Comparison of ENCODE assay signal across 29 cellular contexts in genomic region chr2:125638345-125638744, GRCh38.
"Had no signal": no experiment of that assay in that cellular context is flagged by ENCODE, and none has a peak within 500 bp of the region (broad histone marks: within the 10 kb centered on the region; RNA-seq: fewer than 3 reads in every experiment).

No MANE protein-coding gene starts in this region.

- ATAC-seq: effector memory CD8-positive, alpha-beta T cell; esophagus mucosa; foreskin keratinocyte; gastrocnemius medialis; gastroesophageal sphincter; heart left ventricle; heart right ventricle had no signal

- H3K27me3 Mint-ChIP-seq: dendritic cell treated with granulocyte-macrophage colony-stimulating factor and Interleukin-4, amounts not matched to agents 40 ng/mL and 50 ng/mL, for 4 days; effector memory CD8-positive, alpha-beta T cell had no signal

- FAIRE-seq: colon, endometrium, endothelial cell of umbilical vein, frontal cortex had no signal

- H3K36me3 ChIP-seq: colonic mucosa, esophagus muscularis mucosa, esophagus squamous epithelium, gastrocnemius medialis, gastroesophageal sphincter, heart left ventricle, heart right ventricle had no signal

- H3K4me1 ChIP-seq: colonic mucosa, esophagus muscularis mucosa, esophagus squamous epithelium, foreskin keratinocyte, gastrocnemius medialis, gastroesophageal sphincter, heart left ventricle, heart right ventricle had no signal

- DNase-seq: colonic mucosa; cortex of kidney; dermis blood vessel endothelial cell; dorsolateral prefrontal cortex; effector CD4-positive, alpha-beta T cell; effector CD8-positive, alpha-beta T cell; effector memory CD4-positive, alpha-beta T cell; effector memory CD8-positive, alpha-beta T cell; endodermal cell; erythroblast; esophagus squamous epithelium; foreskin fibroblast; foreskin keratinocyte; foreskin melanocyte; gastrocnemius medialis; glutamatergic neuron; head of caudate nucleus; heart left ventricle; heart right ventricle had no signal

- H3K27me3 ChIP-seq: colonic mucosa, dorsolateral prefrontal cortex, esophagus muscularis mucosa, esophagus squamous epithelium, foreskin keratinocyte, gastrocnemius medialis, gastroesophageal sphincter, heart left ventricle, heart right ventricle had no signal

- H3K27ac ChIP-seq: colonic mucosa, coronary artery, dorsolateral prefrontal cortex, epithelial cell of prostate, esophagus muscularis mucosa, esophagus squamous epithelium, foreskin keratinocyte, gastrocnemius medialis, gastroesophageal sphincter, heart left ventricle, heart right ventricle had no signal

- H3K27ac Mint-ChIP-seq: dendritic cell treated with granulocyte-macrophage colony-stimulating factor and Interleukin-4, amounts not matched to agents 40 ng/mL and 50 ng/mL, for 4 days; effector memory CD8-positive, alpha-beta T cell; endodermal cell had no signal

- H3K9me3 Mint-ChIP-seq: effector memory CD8-positive, alpha-beta T cell; endodermal cell had no signal

- H3K4me3 ChIP-seq: colonic mucosa, coronary artery, dorsolateral prefrontal cortex, esophagus muscularis mucosa, esophagus squamous epithelium, gastrocnemius medialis, gastroesophageal sphincter, heart left ventricle, heart right ventricle had no signal

- H3K9me3 ChIP-seq: colonic mucosa, esophagus muscularis mucosa, esophagus squamous epithelium, gastrocnemius medialis, gastroesophageal sphincter had no signal

- H3K4me3 Mint-ChIP-seq: dendritic cell treated with granulocyte-macrophage colony-stimulating factor and Interleukin-4, amounts not matched to agents 40 ng/mL and 50 ng/mL, for 4 days; effector memory CD8-positive, alpha-beta T cell; endodermal cell had no signal
